ENCODE assay signal across 8 cellular contexts in the genomic region with DNA sequence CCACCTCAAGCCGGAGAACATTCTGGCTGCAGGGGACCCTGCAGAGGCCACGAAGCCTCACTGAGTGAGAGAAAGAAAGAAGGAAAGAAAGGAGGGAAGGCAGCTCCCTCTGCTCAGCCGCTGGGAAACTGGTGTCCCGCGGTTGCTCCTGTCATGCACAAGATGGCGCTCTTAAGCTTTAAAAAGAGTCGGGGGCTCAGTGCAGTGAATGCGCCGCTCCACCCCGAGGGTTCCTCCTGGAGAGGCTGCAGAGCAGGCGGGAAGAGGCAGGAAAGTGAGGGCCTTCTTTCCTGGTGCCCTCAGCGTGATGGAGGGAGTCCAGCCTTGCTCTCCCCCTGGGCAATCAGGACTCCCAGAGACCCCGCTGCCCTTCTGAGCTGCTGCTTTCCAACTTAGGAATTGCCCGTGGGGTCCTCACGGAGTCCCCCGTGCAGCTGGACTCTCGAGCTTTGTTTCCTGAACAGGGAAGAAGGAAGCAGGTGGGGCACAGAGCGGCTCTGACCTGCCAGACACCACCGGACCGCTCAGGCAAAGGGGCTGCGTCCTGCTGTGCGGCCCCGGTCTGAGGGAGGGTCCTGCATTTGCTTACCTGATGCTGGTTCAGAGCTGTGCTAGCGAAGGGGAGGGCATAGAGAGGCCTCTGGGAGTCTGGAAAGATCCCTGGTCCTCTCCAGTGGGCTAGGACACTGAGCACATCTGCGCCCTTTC.
DNase-seq lines count a peak whose midpoint lies in the region; ATAC-seq and TF ChIP-seq lines count a peak whose summit lies in the region.

No MANE protein-coding gene starts in this region.

- H3K4me3 Mint-ChIP-seq in endothelial cell (ENCODE audit: unreplicated experiment) = no peak overlapping the region

- H3K9me3 Mint-ChIP-seq in endothelial cell (ENCODE audit: unreplicated experiment) = no peaks in the 10 kb centered on the region

- H3K36me3 Mint-ChIP-seq in endothelial cell (ENCODE audit: low read depth, unreplicated experiment) = no peaks in the 10 kb centered on the region

- intact Hi-C loops in Right ventricle myocardium inferior (cut with DNase I) (loop anchor here (5.0 to 10.0 kb wide), 3 partner anchors 149 to 1707 kb away; no protein-coding TSS in a partner anchor), cardiac septum (cut with DNase I) (loop anchor here (10.0 kb wide), 1 partner anchor 1707 kb away; no protein-coding TSS in a partner anchor), posterior cingulate gyrus (cut with DNase I) (no loop called here)

- no peaks in the 10 kb centered on the region for H3K27me3 Mint-ChIP-seq in endothelial cell (ENCODE audit: unreplicated experiment)

- peak; percentile 46 for ATAC-seq in Right ventricle myocardium inferior
- ATAC-seq in GM21786 (IDR thresholded peaks at IDR 0.05; ENCODE audit: unreplicated experiment) = no peak
- ATAC-seq in HG02623 (IDR thresholded peaks at IDR 0.05; ENCODE audit: unreplicated experiment) = no peak

- no peak overlapping the region for H3K27ac Mint-ChIP-seq in endothelial cell (ENCODE audit: unreplicated experiment)

- no peaks in the 10 kb centered on the region for H3K4me1 Mint-ChIP-seq in endothelial cell (ENCODE audit: unreplicated experiment)

- TF ChIP-seq CTCF in endothelial cell (IDR thresholded peaks at IDR 0.05; ENCODE audit: unreplicated experiment) = peak; percentile 71

- DNase-seq in Right ventricle myocardium inferior (ENCODE audit: missing footprints) = no peak
- DNase-seq in cardiac septum (ENCODE audit: low spot score) = no peak
- peak; percentile 38 for DNase-seq in NCI-H345 treated with DMSO at 0.1 percent for 48 hours (lab: John Stamatoyannopoulos, UW; ENCODE audit: unreplicated experiment)
- peak; percentile 79 for DNase-seq in endothelial cell (ENCODE audit: low spot score)
- DNase-seq in posterior cingulate gyrus = peak in 9 of 10 donors; percentile 28 to 92 (median 57)
- no peak for DNase-seq in NOMO-1 treated with dmso at 0.1 percent for 144 hours (lab: John Stamatoyannopoulos, UW; ENCODE audit: unreplicated experiment)

Comparison
In these comparisons a context has a peak if more than half of its experiments do, and no peak if none do; other contexts are left out.
1. DNase-seq: peak in NCI-H345 treated with DMSO at 0.1 percent for 48 hours (single experiment), endothelial cell (single experiment) and posterior cingulate gyrus (9 of 10); none in Right ventricle myocardium inferior (single experiment), cardiac septum (single experiment) and NOMO-1 treated with dmso at 0.1 percent for 144 hours (single experiment).